15 cellular contexts compared by ENCODE assay signal in the genomic region with DNA sequence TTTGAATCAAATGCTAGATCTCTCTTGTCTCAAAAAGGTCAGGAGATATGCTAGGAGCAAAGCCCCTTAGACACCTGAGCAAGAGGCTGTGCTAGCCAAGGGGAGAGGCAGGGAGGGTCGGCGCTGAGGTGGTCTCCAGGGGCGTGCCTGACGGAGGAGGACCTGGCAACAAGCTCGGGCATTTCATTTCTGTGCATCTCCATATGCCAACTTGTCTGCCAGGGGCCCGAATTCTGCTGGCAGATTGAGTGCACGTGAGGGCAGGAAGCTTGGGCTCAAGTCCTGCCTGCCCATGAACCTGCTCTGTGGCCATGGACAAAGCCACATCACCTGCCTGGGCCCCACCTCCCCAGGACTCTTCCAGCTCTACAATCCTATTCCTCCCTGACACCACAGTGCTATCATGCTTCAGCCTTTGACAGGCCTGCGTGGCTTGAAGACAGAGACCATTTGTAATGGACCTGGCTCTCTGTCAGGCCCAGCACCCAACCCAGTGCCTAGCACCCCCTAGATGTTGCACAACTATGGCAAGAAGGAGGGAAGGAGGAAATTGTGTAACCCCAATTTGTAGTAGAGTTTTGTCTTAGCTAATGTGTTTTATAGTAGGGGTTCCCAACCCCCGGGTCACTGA. TPM values are rescaled to one million over a fixed set of nuclear protein-coding genes. Genes with fewer than 3 reads are reported as not detected.
"Had no signal": no experiment of that assay in that cellular context is flagged by ENCODE, and none has a peak within 500 bp of the region (broad histone marks: within the 10 kb centered on the region; RNA-seq: fewer than 3 reads in every experiment).

No MANE protein-coding gene starts in this region.

- DNase-seq: activated CD4-positive, alpha-beta T cell treated with anti-CD3 and anti-CD28 coated beads, Interleukin-2, amount 10 ng/mL, durations not matched to agents 7 days and 5 days; activated CD8-positive, alpha-beta memory T cell treated with anti-CD3 and anti-CD28 coated beads for 24 hours; activated naive CD8-positive, alpha-beta T cell treated with anti-CD3 and anti-CD28 coated beads, Interleukin-2, amount 10 ng/mL, durations not matched to agents 7 days and 5 days; aorta; cerebellar nuclear complex; effector memory CD4-positive, alpha-beta T cell; foreskin keratinocyte; immature natural killer cell; ovary; stimulated activated CD4-positive, alpha-beta T cell treated with anti-CD3 and anti-CD28 coated beads, Interleukin-2, amount 100 ng/mL, for 48 hours; stimulated activated naive B cell treated with anti-CD40 and anti-IgM and Interleukin-4, amounts not matched to agents 10 μg/mL and 1 μg/mL and 100 μg/mL, for 72 hours had no signal

- H3K27me3 ChIP-seq: ovary, tibial nerve had no signal

- H3K9me3 ChIP-seq: ovary, tibial nerve had no signal

- H3K4me3 ChIP-seq: ovary, tibial nerve had no signal

- ATAC-seq: foreskin keratinocyte; stimulated activated naive B cell treated with anti-CD40 and anti-IgM and Interleukin-4, amounts not matched to agents 10 μg/mL and 1 μg/mL and 100 μg/mL, for 72 hours had no signal

- H3K36me3 ChIP-seq: ovary, tibial nerve had no signal

- H3K4me1 ChIP-seq: foreskin keratinocyte, tibial nerve had no signal

- H3K27ac ChIP-seq: foreskin keratinocyte, ovary, tibial nerve had no signal

RNA-seq across cellular contexts. Expression of gene VSIG10L2, which starts 16.3 kb away (rescaled TPM):
- total RNA-seq: activated CD4-positive, alpha-beta T cell treated with anti-CD3 and anti-CD28 coated beads, Interleukin-2, amount 10 ng/mL, durations not matched to agents 7 days and 5 days; activated naive CD8-positive, alpha-beta T cell treated with anti-CD3 and anti-CD28 coated beads, Interleukin-2, amount 10 ng/mL, durations not matched to agents 7 days and 5 days; activated T-helper 1 cell treated with anti-CD3 and anti-CD28 coated beads, Interleukin-12 subunit alpha, Interleukin-12 subunit beta, Interleukin-2, Interleukin-4 antibody, amounts not matched to agents 30 ng/mL and 10 ng/mL and 1 ng/mL, durations not matched to agents 14 hours and 24 hours and 36 hours; foreskin keratinocyte; liver; mesenteric fat pad; tibial nerve had no signal

RNA-seq across cellular contexts. Expression of gene DDX25, which starts 25.3 kb away (rescaled TPM):
- total RNA-seq: activated naive CD8-positive, alpha-beta T cell treated with anti-CD3 and anti-CD28 coated beads, Interleukin-2, amount 10 ng/mL, durations not matched to agents 7 days and 5 days; activated T-helper 1 cell treated with anti-CD3 and anti-CD28 coated beads, Interleukin-12 subunit alpha, Interleukin-12 subunit beta, Interleukin-2, Interleukin-4 antibody, amounts not matched to agents 30 ng/mL and 10 ng/mL and 1 ng/mL, durations not matched to agents 14 hours and 24 hours and 36 hours; foreskin keratinocyte; mesenteric fat pad had no signal
